In the genomic region with DNA sequence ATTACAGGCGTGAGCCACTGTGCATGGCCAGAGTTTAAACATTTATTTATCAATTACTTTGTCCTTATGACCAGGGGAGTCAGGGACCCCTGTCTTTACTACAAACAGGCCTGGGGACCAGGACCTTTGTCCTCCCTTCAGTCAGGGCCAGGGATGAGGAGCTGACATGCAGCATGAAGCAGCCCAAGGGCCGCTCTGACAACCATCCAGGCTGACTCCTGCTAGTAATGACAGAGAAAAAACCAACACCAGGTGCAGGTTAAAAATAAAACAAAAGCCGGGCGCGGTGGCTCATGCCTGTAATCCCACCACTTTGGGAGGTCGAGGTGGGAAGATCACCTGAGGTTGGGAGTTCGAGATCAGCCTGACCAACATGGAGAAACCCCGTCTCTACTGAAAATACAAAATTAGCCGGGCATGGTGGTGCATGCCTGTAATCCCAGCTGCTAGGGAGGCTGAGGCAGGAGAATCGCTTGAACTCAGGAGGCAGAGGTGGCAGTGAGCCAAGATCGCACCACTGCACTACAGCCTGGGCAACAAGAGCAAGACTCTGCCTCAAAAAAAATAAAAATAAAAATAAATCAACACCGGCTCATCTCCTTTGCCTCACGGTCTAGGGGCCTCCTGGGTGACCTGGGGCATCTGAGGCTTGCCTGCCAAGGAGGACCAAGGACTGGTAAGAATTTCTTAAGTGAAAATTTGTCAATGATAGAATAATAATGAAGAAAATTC, we compare ENCODE assay signal across 8 cellular contexts. TPM values are rescaled to one million over a fixed set of nuclear protein-coding genes. Genes with fewer than 3 reads are reported as not detected.
DNase-seq lines count a peak whose midpoint lies in the region; ATAC-seq and TF ChIP-seq lines count a peak whose summit lies in the region.
"Not testable (repeated sequence)": the region's sequence is repeated elsewhere in the genome, so short reads cannot be mapped to it uniquely, and the experiment has no call there.

No MANE protein-coding gene starts in this region.

- not testable (repeated sequence) for H3K27me3 ChIP-seq in BLaER1; SK-N-SH (ENCODE audit: insufficient read depth); gastroesophageal sphincter; left ventricle myocardium inferior (ENCODE audit: low read depth); muscle layer of colon (ENCODE audit: control insufficient read depth in 1 of 2, insufficient read depth in 2 of 2, low read length in 2 of 2); rectal smooth muscle tissue (ENCODE audit: control insufficient read depth, insufficient read depth, low read length); transverse colon

- H2AFZ ChIP-seq in SK-N-SH (ENCODE audit: low read depth), result not testable (repeated sequence)

- H3K36me3 ChIP-seq in BLaER1 (peaks cover 79% of the 10 kb centered on the region), SK-N-SH (replicated peaks in 1 of 2; ENCODE audit: control insufficient read depth in 1 of 2, insufficient read depth in 2 of 2, low read length in 1 of 2) (peaks cover 21 to 27% of the 10 kb centered on the region in 2 experiments), gastroesophageal sphincter (peaks cover 0 to 65% of the 10 kb centered on the region in 2 donors), left ventricle myocardium inferior (peaks cover 36% of the 10 kb centered on the region), muscle layer of colon (ENCODE audit: insufficient read depth, low read length) (peaks cover 41% of the 10 kb centered on the region), rectal smooth muscle tissue (ENCODE audit: control insufficient read depth, insufficient read depth, low read length) (peaks cover 27% of the 10 kb centered on the region), transverse colon (peaks cover 0 to 17% (median 8%) of the 10 kb centered on the region in 4 donors)

- not testable (repeated sequence) for TF ChIP-seq RAD21 in SK-N-SH (IDR thresholded peaks at IDR 0.05; ENCODE audit: low read length)

- TF ChIP-seq EP300 in SK-N-SH (IDR thresholded peaks at IDR 0.05; ENCODE audit: borderline replicate concordance in 1 of 2, low read depth in 1 of 2, low read length in 1 of 2); gastroesophageal sphincter (IDR thresholded peaks at IDR 0.05); transverse colon (IDR thresholded peaks at IDR 0.05; ENCODE audit: low read depth): not testable (repeated sequence)

- not testable (repeated sequence) for H3K27ac ChIP-seq in BLaER1
- H3K27ac ChIP-seq in SK-N-SH (ENCODE audit: low read depth in 2 of 2, low read length in 1 of 2) (peak overlapping the region; percentile 44 to 89; a peak in 3 of 4 replicates), gastroesophageal sphincter (peak overlapping the region; percentile 41 to 82 (median 78)), left ventricle myocardium inferior (replicated peaks) (peak overlapping the region; percentile 87), muscle layer of colon (ENCODE audit: low read depth, low read length) (peak overlapping the region; percentile 87), rectal smooth muscle tissue (ENCODE audit: low read depth, low read length) (peak overlapping the region; percentile 83), transverse colon (peak overlapping the region; percentile 43 to 81 (median 78))

- H3F3A ChIP-seq in SK-N-SH (replicated peaks; ENCODE audit: insufficient read depth), result not testable (repeated sequence)

- CTCF ChIA-PET in SK-N-SH (lab: Yijun Ruan, JAX), result interaction anchor here (1.0 to 1.9 kb wide), 6 partner anchors 14 to 84 kb away, joined by 3 to 8 read pairs (median 3); no protein-coding TSS in a partner anchor

- H3K9me3 ChIP-seq in BLaER1; SK-N-SH; gastroesophageal sphincter; left ventricle myocardium inferior (replicated peaks); muscle layer of colon (ENCODE audit: low read length); transverse colon: not testable (repeated sequence)

- ATAC-seq in activated naive CD8-positive, alpha-beta T cell treated with anti-CD3 and anti-CD28 coated beads, Interleukin-2, amount 10 ng/mL, durations not matched to agents 7 days and 5 days (ENCODE audit: low read depth); gastroesophageal sphincter: not testable (repeated sequence)

- peaks cover 46% of the 10 kb centered on the region for H3K79me2 ChIP-seq in SK-N-SH (ENCODE audit: insufficient read depth)

- not testable (repeated sequence) for DNase-seq in SK-N-SH; activated naive CD8-positive, alpha-beta T cell treated with anti-CD3 and anti-CD28 coated beads, Interleukin-2, amount 10 ng/mL, durations not matched to agents 7 days and 5 days; left ventricle myocardium inferior; transverse colon

- H3K9me3 Mint-ChIP-seq in activated naive CD8-positive, alpha-beta T cell treated with anti-CD3 and anti-CD28 coated beads, Interleukin-2, amount 10 ng/mL, durations not matched to agents 7 days and 5 days, result not testable (repeated sequence)

- H3K4me3 Mint-ChIP-seq in activated naive CD8-positive, alpha-beta T cell treated with anti-CD3 and anti-CD28 coated beads, Interleukin-2, amount 10 ng/mL, durations not matched to agents 7 days and 5 days, result not testable (repeated sequence)

- H3K4me1 Mint-ChIP-seq in activated naive CD8-positive, alpha-beta T cell treated with anti-CD3 and anti-CD28 coated beads, Interleukin-2, amount 10 ng/mL, durations not matched to agents 7 days and 5 days, result peaks cover 19% of the 10 kb centered on the region

- H3K27me3 Mint-ChIP-seq in activated naive CD8-positive, alpha-beta T cell treated with anti-CD3 and anti-CD28 coated beads, Interleukin-2, amount 10 ng/mL, durations not matched to agents 7 days and 5 days, result not testable (repeated sequence)

- not testable (repeated sequence) for H3K9ac ChIP-seq in BLaER1; SK-N-SH; muscle layer of colon (ENCODE audit: low read length); rectal smooth muscle tissue (ENCODE audit: low read length)

- H3K9me2 ChIP-seq in SK-N-SH, result not testable (repeated sequence)

- H3K36me3 Mint-ChIP-seq in activated naive CD8-positive, alpha-beta T cell treated with anti-CD3 and anti-CD28 coated beads, Interleukin-2, amount 10 ng/mL, durations not matched to agents 7 days and 5 days, result not testable (repeated sequence)

- intact Hi-C loops in left ventricle myocardium inferior (cut with micrococcal nuclease), result not testable (repeated sequence)
- intact Hi-C loops in transverse colon (cut with DNase I; ENCODE audit: low total_unique reads), result loop anchor here (5.0 kb wide), 1 partner anchor 1651 kb away; no protein-coding TSS in a partner anchor

- POLR2A ChIA-PET in SK-N-SH (lab: Yijun Ruan, JAX), result interaction anchor here (1.2 to 1.8 kb wide), 3 partner anchors 21 to 46 kb away, joined by 3 to 6 read pairs (median 4); a partner anchor contains a TSS
- POLR2A ChIA-PET in activated naive CD8-positive, alpha-beta T cell treated with anti-CD3 and anti-CD28 coated beads, Interleukin-2, amount 10 ng/mL, durations not matched to agents 7 days and 5 days (lab: Charles Lee), result interaction anchor here (2.7 kb wide), 1 partner anchor 20 kb away, joined by 12 read pairs; a partner anchor contains a TSS

- WGBS in SK-N-SH (ENCODE audit: low lambda C conversion rate), result 94% methylated on average over 13 of the region's 13 CpGs
- WGBS in gastroesophageal sphincter (ENCODE audit: low coverage in 1 of 2), 2 donors, result 71 to 89% methylated on average over 2 to 9 of the region's 13 CpGs
- WGBS in transverse colon (ENCODE audit: low coverage in 1 of 2), 2 donors, result 89 to 92% methylated on average over 7 to 13 of the region's 13 CpGs

- not testable (repeated sequence) for TF ChIP-seq POLR2A in gastroesophageal sphincter (IDR thresholded peaks at IDR 0.05); transverse colon (IDR thresholded peaks at IDR 0.05)

- TF ChIP-seq CTCF in SK-N-SH (IDR thresholded peaks at IDR 0.05); gastroesophageal sphincter (IDR thresholded peaks at IDR 0.05); left ventricle myocardium inferior (IDR thresholded peaks at IDR 0.05; ENCODE audit: borderline replicate concordance); transverse colon (IDR thresholded peaks at IDR 0.05): not testable (repeated sequence)

- peaks cover 100% of the 10 kb centered on the region for H4K20me1 ChIP-seq in BLaER1
- H4K20me1 ChIP-seq in SK-N-SH (ENCODE audit: insufficient read depth), result peaks cover 27% of the 10 kb centered on the region

- peak overlapping the region; percentile 94 for H3K4me2 ChIP-seq in BLaER1
- peak overlapping the region; percentile 59; the same call in 1 of the 2 replicates for H3K4me2 ChIP-seq in SK-N-SH

- peaks cover 45% of the 10 kb centered on the region for H3K4me1 ChIP-seq in BLaER1
- peaks cover 15 to 30% of the 10 kb centered on the region in 2 experiments; a peak in 2 of 4 replicates for H3K4me1 ChIP-seq in SK-N-SH (ENCODE audit: control insufficient read depth in 1 of 2, insufficient read depth in 2 of 2, low read depth in 1 of 2, low read length in 1 of 2)
- H3K4me1 ChIP-seq in gastroesophageal sphincter, result peaks cover 0 to 51% (median 13%) of the 10 kb centered on the region in 3 donors
- H3K4me1 ChIP-seq in left ventricle myocardium inferior, result peaks cover 87% of the 10 kb centered on the region
- H3K4me1 ChIP-seq in muscle layer of colon (ENCODE audit: insufficient read depth, low read length), result peaks cover 19% of the 10 kb centered on the region
- H3K4me1 ChIP-seq in rectal smooth muscle tissue (ENCODE audit: control insufficient read depth, insufficient read depth, low read length), result not testable (repeated sequence)
- peaks cover 4 to 39% (median 22%) of the 10 kb centered on the region in 4 donors for H3K4me1 ChIP-seq in transverse colon

- in situ Hi-C loops in transverse colon (cut with MboI; ENCODE audit: low pct_ligation_motif_present in 1 of 4, low pct_unique_long_range_greater_than_20kb in 1 of 4, low sequenced_read_pairs in 3 of 4), result not testable (repeated sequence)

- peak overlapping the region; percentile 88 for H3K27ac Mint-ChIP-seq in activated naive CD8-positive, alpha-beta T cell treated with anti-CD3 and anti-CD28 coated beads, Interleukin-2, amount 10 ng/mL, durations not matched to agents 7 days and 5 days

- not testable (repeated sequence) for H3K4me3 ChIP-seq in BLaER1; SK-N-SH (ENCODE audit: low read depth in 2 of 2, low read length in 1 of 2); gastroesophageal sphincter; left ventricle myocardium inferior; muscle layer of colon (ENCODE audit: low read depth in 1 of 2, low read length in 2 of 2); rectal smooth muscle tissue (ENCODE audit: low read length); transverse colon

RNA-seq across cellular contexts. Expression of a gene that starts 20.6 kb away (rescaled TPM):
- 14.2 and 15.3 TPM in 2 replicates for polyA plus RNA-seq in SK-N-SH (2012; rRNA removed)
- polyA plus RNA-seq in SK-N-SH (2012; cell fraction: cytosol; rRNA removed), result 4.5 and 8.4 TPM in 2 replicates
- polyA plus RNA-seq in SK-N-SH (2012; cell fraction: nucleus; rRNA removed), result 45.0 and 46.1 TPM in 2 replicates
- total RNA-seq in activated naive CD8-positive, alpha-beta T cell treated with anti-CD3 and anti-CD28 coated beads, Interleukin-2, amount 10 ng/mL, durations not matched to agents 7 days and 5 days, result 10 to 100 TPM; 36.6 TPM
- total RNA-seq in gastroesophageal sphincter (100 to 1,000 TPM in 1 of 4 donors, 10 to 100 TPM in 3; 69.2 to 141 (median 85.1) TPM), left ventricle myocardium inferior (74.5 TPM), transverse colon (100 to 1,000 TPM in 3 of 4 donors, 10 to 100 TPM in 1; 83.6 to 403 (median 224) TPM)

RNA-seq across cellular contexts. Expression of a gene that starts 29.1 kb away (rescaled TPM):
- polyA plus RNA-seq in SK-N-SH (2012; rRNA removed), result 33.7 and 36.9 TPM in 2 replicates
- polyA plus RNA-seq in SK-N-SH (2012; cell fraction: cytosol; rRNA removed), result 59.8 and 68.6 TPM in 2 replicates
- 15.8 and 26.7 TPM in 2 replicates for polyA plus RNA-seq in SK-N-SH (2012; cell fraction: nucleus; rRNA removed)
- 10 to 100 TPM; 55.6 to 57.4 TPM for total RNA-seq in activated naive CD8-positive, alpha-beta T cell treated with anti-CD3 and anti-CD28 coated beads, Interleukin-2, amount 10 ng/mL, durations not matched to agents 7 days and 5 days
- total RNA-seq in gastroesophageal sphincter, result 10 to 100 TPM; 53.9 to 64.8 (median 57.9) TPM
- total RNA-seq in left ventricle myocardium inferior, result 131 TPM
- 10 to 100 TPM; 15.7 to 69.5 (median 39.9) TPM for total RNA-seq in transverse colon

RNA-seq across cellular contexts. Expression of a gene that starts 45.8 kb away (rescaled TPM):
- polyA plus RNA-seq in SK-N-SH (2012; rRNA removed), result 3.6 and 5.0 TPM in 2 replicates
- polyA plus RNA-seq in SK-N-SH (2012; cell fraction: cytosol; rRNA removed), result 3.2 and 4.6 TPM in 2 replicates
- 5.0 and 5.9 TPM in 2 replicates for polyA plus RNA-seq in SK-N-SH (2012; cell fraction: nucleus; rRNA removed)
- total RNA-seq in activated naive CD8-positive, alpha-beta T cell treated with anti-CD3 and anti-CD28 coated beads, Interleukin-2, amount 10 ng/mL, durations not matched to agents 7 days and 5 days, result 1 to 10 TPM; 4.9 to 8.0 TPM
- 1 to 10 TPM in 3 of 4 donors, under 1 TPM in 1; 0.67 to 4.2 (median 2.2) TPM for total RNA-seq in gastroesophageal sphincter
- 3.2 TPM for total RNA-seq in left ventricle myocardium inferior
- 1 to 10 TPM in 2 of 4 donors, not detected in 2; 1.1 to 2.3 TPM for total RNA-seq in transverse colon
